In genomic region chr1:2391034-2391384, GRCh38 we compare ENCODE assay signal across 8 cellular contexts. TPM values are rescaled to one million over a fixed set of nuclear protein-coding genes. Genes with fewer than 3 reads are reported as not detected.
DNase-seq lines count a peak whose midpoint lies in the region; ATAC-seq and TF ChIP-seq lines count a peak whose summit lies in the region.

No MANE protein-coding gene starts in this region.

- DNase-seq in activated T-helper 1 cell treated with anti-CD3 and anti-CD28 coated beads, Interleukin-12 subunit alpha, Interleukin-12 subunit beta, Interleukin-2, Interleukin-4 antibody, amounts not matched to agents 30 ng/mL and 10 ng/mL and 1 ng/mL, durations not matched to agents 14 hours and 24 hours and 36 hours (ENCODE audit: low spot score): no peak
- DNase-seq in left ventricle myocardium inferior (no peak), gastrocnemius medialis (no peak), SK-N-DZ (ENCODE audit: low spot score) (no peak), COLO829 (ENCODE audit: low spot score) (no peak)

- H3K4me3 ChIP-seq in DOHH2 (ENCODE audit: low read length) (peak overlapping the region; percentile 95), left ventricle myocardium inferior (peak overlapping the region; percentile 91), gastrocnemius medialis (peak overlapping the region; percentile 77 to 85 (median 82))

- H3K36me3 ChIP-seq in DOHH2 (ENCODE audit: control insufficient read depth, low read length) (peaks cover 66% of the 10 kb centered on the region), left ventricle myocardium inferior (peaks cover 13% of the 10 kb centered on the region), gastrocnemius medialis (peaks cover 0 to 4% of the 10 kb centered on the region in 2 donors)

- H3K9me2 ChIP-seq in DOHH2 (replicated peaks; ENCODE audit: control insufficient read depth, low read length): no peaks in the 10 kb centered on the region

- intact Hi-C loops in activated T-helper 1 cell treated with anti-CD3 and anti-CD28 coated beads, Interleukin-12 subunit alpha, Interleukin-12 subunit beta, Interleukin-2, Interleukin-4 antibody, amounts not matched to agents 30 ng/mL and 10 ng/mL and 1 ng/mL, durations not matched to agents 14 hours and 24 hours and 36 hours (cut with micrococcal nuclease): loop anchor here (1.0 to 10.0 kb wide), 11 partner anchors 9 to 1511 kb away; partner anchors contain the start of genes C1orf174, FAAP20, MIB2 and PANK4
- intact Hi-C loops in left ventricle myocardium inferior (cut with micrococcal nuclease) (no loop called here), gastrocnemius medialis (cut with DNase I; ENCODE audit: low total_unique reads) (loop anchor here (1.0 kb wide), 2 partner anchors 21 to 137 kb away; partner anchors contain the start of gene PEX10)

- peaks cover 18% of the 10 kb centered on the region; the same call in 1 of the 2 replicates for H4K20me1 ChIP-seq in DOHH2 (ENCODE audit: control insufficient read depth, insufficient read depth, low read depth, low read length)

- peaks cover 65% of the 10 kb centered on the region for H3K79me2 ChIP-seq in DOHH2 (ENCODE audit: control insufficient read depth, low read length)

- in situ Hi-C loops in gastrocnemius medialis (cut with MboI; ENCODE audit: low sequenced_read_pairs in 4 of 4): loop anchor here in 2 of 4 donors (5.0 to 10.0 kb wide), 2 partner anchors 194 to 196 kb away; partner anchors contain the start of gene FAAP20 (in 1 of the 2)

- H3K9me3 ChIP-seq in DOHH2 (ENCODE audit: control insufficient read depth, insufficient read depth, low read length) (no peaks in the 10 kb centered on the region), left ventricle myocardium inferior (replicated peaks) (no peaks in the 10 kb centered on the region), gastrocnemius medialis (no peaks in the 10 kb centered on the region)

- TF ChIP-seq CTCF in DOHH2 (IDR thresholded peaks at IDR 0.05; ENCODE audit: low read depth, low read length, poor library complexity, severe bottlenecking) (no peak), left ventricle myocardium inferior (IDR thresholded peaks at IDR 0.05; ENCODE audit: borderline replicate concordance) (no peak), gastrocnemius medialis (IDR thresholded peaks at IDR 0.05 in 4 of 5, conservative IDR thresholded peaks at IDR 0.05 in 1 of 5) (no peak)

- H3K27me3 ChIP-seq in DOHH2 (ENCODE audit: control insufficient read depth, low read length): no peaks in the 10 kb centered on the region
- no peaks in the 10 kb centered on the region for H3K27me3 ChIP-seq in left ventricle myocardium inferior (ENCODE audit: low read depth)
- no peaks in the 10 kb centered on the region for H3K27me3 ChIP-seq in gastrocnemius medialis

- H3K4me3 Mint-ChIP-seq in activated T-helper 1 cell treated with anti-CD3 and anti-CD28 coated beads, Interleukin-12 subunit alpha, Interleukin-12 subunit beta, Interleukin-2, Interleukin-4 antibody, amounts not matched to agents 30 ng/mL and 10 ng/mL and 1 ng/mL, durations not matched to agents 14 hours and 24 hours and 36 hours: peak overlapping the region; percentile 87

- H3K27ac ChIP-seq in DOHH2 (ENCODE audit: low read depth, low read length) (peak overlapping the region; percentile 96), left ventricle myocardium inferior (replicated peaks) (peak overlapping the region; percentile 93), gastrocnemius medialis (peak overlapping the region; percentile 56 to 80 (median 72))

- ATAC-seq in GM19455 (IDR thresholded peaks at IDR 0.05; ENCODE audit: unreplicated experiment) (peak; percentile 10), HG03521 (IDR thresholded peaks at IDR 0.05; ENCODE audit: unreplicated experiment) (peak; percentile 8), gastrocnemius medialis (peak; percentile 2 to 5)

- H3K4me1 ChIP-seq in DOHH2 (ENCODE audit: control insufficient read depth, low read length) (peaks cover 60% of the 10 kb centered on the region), left ventricle myocardium inferior (peaks cover 52% of the 10 kb centered on the region), gastrocnemius medialis (peaks cover 27 to 33% of the 10 kb centered on the region in 2 donors)

- H3K9me3 Mint-ChIP-seq in activated T-helper 1 cell treated with anti-CD3 and anti-CD28 coated beads, Interleukin-12 subunit alpha, Interleukin-12 subunit beta, Interleukin-2, Interleukin-4 antibody, amounts not matched to agents 30 ng/mL and 10 ng/mL and 1 ng/mL, durations not matched to agents 14 hours and 24 hours and 36 hours: no peaks in the 10 kb centered on the region

- peaks cover 28% of the 10 kb centered on the region for H3F3A ChIP-seq in DOHH2 (ENCODE audit: control insufficient read depth, insufficient read depth)

- no peak overlapping the region for H3K27ac Mint-ChIP-seq in activated T-helper 1 cell treated with anti-CD3 and anti-CD28 coated beads, Interleukin-12 subunit alpha, Interleukin-12 subunit beta, Interleukin-2, Interleukin-4 antibody, amounts not matched to agents 30 ng/mL and 10 ng/mL and 1 ng/mL, durations not matched to agents 14 hours and 24 hours and 36 hours

- no peak for TF ChIP-seq POLR2A in gastrocnemius medialis (IDR thresholded peaks at IDR 0.05)

- peak overlapping the region; percentile 91 for H3K4me2 ChIP-seq in DOHH2 (ENCODE audit: low read length)

- no peaks in the 10 kb centered on the region for H3K27me3 Mint-ChIP-seq in activated T-helper 1 cell treated with anti-CD3 and anti-CD28 coated beads, Interleukin-12 subunit alpha, Interleukin-12 subunit beta, Interleukin-2, Interleukin-4 antibody, amounts not matched to agents 30 ng/mL and 10 ng/mL and 1 ng/mL, durations not matched to agents 14 hours and 24 hours and 36 hours (ENCODE audit: insufficient read depth)

- peaks cover 28% of the 10 kb centered on the region for H3K4me1 Mint-ChIP-seq in activated T-helper 1 cell treated with anti-CD3 and anti-CD28 coated beads, Interleukin-12 subunit alpha, Interleukin-12 subunit beta, Interleukin-2, Interleukin-4 antibody, amounts not matched to agents 30 ng/mL and 10 ng/mL and 1 ng/mL, durations not matched to agents 14 hours and 24 hours and 36 hours (ENCODE audit: low read depth)

- H3K36me3 Mint-ChIP-seq in activated T-helper 1 cell treated with anti-CD3 and anti-CD28 coated beads, Interleukin-12 subunit alpha, Interleukin-12 subunit beta, Interleukin-2, Interleukin-4 antibody, amounts not matched to agents 30 ng/mL and 10 ng/mL and 1 ng/mL, durations not matched to agents 14 hours and 24 hours and 36 hours (ENCODE audit: low read depth): peaks cover 16% of the 10 kb centered on the region

RNA-seq across cellular contexts. Expression of gene MORN1, which starts 0.3 kb away (rescaled TPM):
- total RNA-seq in activated T-helper 1 cell treated with anti-CD3 and anti-CD28 coated beads, Interleukin-12 subunit alpha, Interleukin-12 subunit beta, Interleukin-2, Interleukin-4 antibody, amounts not matched to agents 30 ng/mL and 10 ng/mL and 1 ng/mL, durations not matched to agents 14 hours and 24 hours and 36 hours: 8.4 and 8.6 TPM in 2 replicates
- 4.5 TPM for total RNA-seq in left ventricle myocardium inferior
- 1 to 10 TPM; 1.9 to 4.7 (median 3.5) TPM for total RNA-seq in gastrocnemius medialis
- 5.8 and 10.3 TPM in 2 replicates for polyA plus RNA-seq in SK-N-DZ (2014; cell fraction: cytosol; rRNA removed)
- 8.9 and 12.9 TPM in 2 replicates for polyA plus RNA-seq in SK-N-DZ (2014; cell fraction: nucleus; rRNA removed)

RNA-seq across cellular contexts. Expression of gene RER1, which starts 0.6 kb away (rescaled TPM):
- 161 and 177 TPM in 2 replicates for total RNA-seq in activated T-helper 1 cell treated with anti-CD3 and anti-CD28 coated beads, Interleukin-12 subunit alpha, Interleukin-12 subunit beta, Interleukin-2, Interleukin-4 antibody, amounts not matched to agents 30 ng/mL and 10 ng/mL and 1 ng/mL, durations not matched to agents 14 hours and 24 hours and 36 hours
- total RNA-seq in left ventricle myocardium inferior: 80.5 TPM
- total RNA-seq in gastrocnemius medialis: 10 to 100 TPM; 51.1 to 60.5 (median 55.4) TPM
- polyA plus RNA-seq in SK-N-DZ (2014; cell fraction: cytosol; rRNA removed): 43.2 and 57.3 TPM in 2 replicates
- 55.7 and 86.5 TPM in 2 replicates for polyA plus RNA-seq in SK-N-DZ (2014; cell fraction: nucleus; rRNA removed)

RNA-seq across cellular contexts. Expression of gene PEX10, which starts 21.4 kb away (rescaled TPM):
- total RNA-seq in activated T-helper 1 cell treated with anti-CD3 and anti-CD28 coated beads, Interleukin-12 subunit alpha, Interleukin-12 subunit beta, Interleukin-2, Interleukin-4 antibody, amounts not matched to agents 30 ng/mL and 10 ng/mL and 1 ng/mL, durations not matched to agents 14 hours and 24 hours and 36 hours: 22.4 and 24.0 TPM in 2 replicates
- total RNA-seq in left ventricle myocardium inferior: 15.8 TPM
- 10 to 100 TPM; 19.2 to 25.7 (median 22.6) TPM for total RNA-seq in gastrocnemius medialis
- 22.5 and 23.5 TPM in 2 replicates for polyA plus RNA-seq in SK-N-DZ (2014; cell fraction: cytosol; rRNA removed)
- 16.4 and 21.5 TPM in 2 replicates for polyA plus RNA-seq in SK-N-DZ (2014; cell fraction: nucleus; rRNA removed)
